8 cellular contexts compared by ENCODE assay signal in the genomic region with DNA sequence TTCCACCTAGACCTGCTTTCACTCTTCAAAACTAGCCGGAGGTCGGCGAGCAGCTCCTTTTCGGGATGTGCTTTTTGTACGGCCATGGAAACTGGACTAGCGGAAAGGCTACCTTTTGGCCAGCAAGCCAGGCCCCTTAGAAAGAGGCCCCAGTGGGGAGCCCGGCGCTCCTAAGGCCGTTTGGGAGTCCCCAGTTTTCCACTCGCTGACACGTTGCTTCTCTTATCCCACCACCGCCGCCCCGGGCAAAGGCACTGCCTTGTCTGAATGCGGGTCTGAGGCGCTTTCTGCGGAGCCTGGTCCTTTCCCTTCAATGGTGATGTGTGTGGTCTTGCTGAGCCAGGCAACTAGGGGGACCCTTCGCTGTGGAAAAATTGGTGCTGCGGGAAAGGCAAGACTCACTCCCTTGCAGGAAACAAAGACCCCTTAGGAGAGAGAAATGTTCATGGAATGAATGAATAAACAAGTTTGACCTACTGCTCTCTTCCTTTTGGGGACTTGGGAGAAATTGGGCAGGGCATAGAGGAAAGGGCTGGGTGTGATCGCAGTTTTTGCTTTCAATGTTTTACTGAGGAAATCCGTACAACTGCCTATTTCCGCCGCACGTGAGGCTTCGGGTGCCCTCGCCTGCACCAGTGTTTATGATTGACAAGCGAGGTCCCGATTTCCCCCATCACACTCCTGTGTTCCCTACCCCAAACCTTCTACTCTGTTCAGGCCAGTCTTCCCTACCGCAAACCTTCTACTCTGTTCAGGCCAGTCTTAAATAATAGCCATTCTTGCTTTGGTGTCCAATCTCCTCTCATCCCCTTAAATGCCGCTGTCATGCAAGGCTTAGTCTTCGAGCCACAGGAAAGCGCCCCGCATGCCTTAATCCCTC. TPM values are rescaled to one million over a fixed set of nuclear protein-coding genes. Genes with fewer than 3 reads are reported as not detected.
DNase-seq lines count a peak whose midpoint lies in the region; ATAC-seq and TF ChIP-seq lines count a peak whose summit lies in the region.

No MANE protein-coding gene starts in this region.

- H3K27me3 Mint-ChIP-seq in activated T-cell treated with anti-CD3 and anti-CD28 coated beads, Interleukin-2, amount 50 U/mL, for 24 hours: peaks cover 4% of the 10 kb centered on the region

- no peaks in the 10 kb centered on the region for H3K27me3 ChIP-seq in thyroid gland

- peaks cover 20 to 23% of the 10 kb centered on the region in 2 donors for H3K4me1 ChIP-seq in thyroid gland

- WGBS in thyroid gland, 2 donors: 31 to 35% methylated on average over 33 of the region's 33 CpGs

- peak overlapping the region; percentile 99 for H3K27ac Mint-ChIP-seq in activated T-cell treated with anti-CD3 and anti-CD28 coated beads, Interleukin-2, amount 50 U/mL, for 24 hours

- peak overlapping the region; percentile 99 for H3K4me3 Mint-ChIP-seq in activated T-cell treated with anti-CD3 and anti-CD28 coated beads, Interleukin-2, amount 50 U/mL, for 24 hours

- no peaks in the 10 kb centered on the region for H3K9me3 ChIP-seq in thyroid gland

- peak in 1 of 2 donors; percentile 11 for TF ChIP-seq POLR2A in thyroid gland (IDR thresholded peaks at IDR 0.05)

- peak overlapping the region; percentile 70 to 96 (median 96) for H3K27ac ChIP-seq in thyroid gland

- intact Hi-C loops in thyroid gland (cut with DNase I): no loop called here

- H3K4me1 Mint-ChIP-seq in activated T-cell treated with anti-CD3 and anti-CD28 coated beads, Interleukin-2, amount 50 U/mL, for 24 hours (ENCODE audit: low read depth): peaks cover 60% of the 10 kb centered on the region

- no peaks in the 10 kb centered on the region for H3K9me3 Mint-ChIP-seq in activated T-cell treated with anti-CD3 and anti-CD28 coated beads, Interleukin-2, amount 50 U/mL, for 24 hours

- peak overlapping the region; percentile 94 for H3K4me3 ChIP-seq in GM12865 (ENCODE audit: low read depth, low read length)
- peak overlapping the region; percentile 90 for H3K4me3 ChIP-seq in epithelial cell of proximal tubule (ENCODE audit: low read depth, low read length)
- H3K4me3 ChIP-seq in thyroid gland (replicated peaks in 1 of 3): peak overlapping the region; percentile 42 to 76 (median 56)

- peaks cover 40% of the 10 kb centered on the region for H3K36me3 Mint-ChIP-seq in activated T-cell treated with anti-CD3 and anti-CD28 coated beads, Interleukin-2, amount 50 U/mL, for 24 hours (ENCODE audit: low read depth)

- TF ChIP-seq CTCF in GM12865 (IDR thresholded peaks at IDR 0.05; ENCODE audit: insufficient read depth, low read depth, low read length, missing control alignments) (no peak), epithelial cell of proximal tubule (conservative IDR thresholded peaks at IDR 0.05; ENCODE audit: low read depth, low read length) (peak; percentile 8), thyroid gland (IDR thresholded peaks at IDR 0.05) (no peak)

- DNase-seq in GM12865 (ENCODE audit: low read depth) (peak; percentile 48), NCI-H1930 (lab: John Stamatoyannopoulos, UW) (peak; percentile 69 to 78), epithelial cell of proximal tubule (ENCODE audit: low read depth) (no peak), myocyte (ENCODE audit: low read depth) (peak; percentile 65), thyroid gland (peak; percentile 44 to 46)
- peak; percentile 69 for DNase-seq in activated T-cell treated with anti-CD3 and anti-CD28 coated beads, Interleukin-2, amount 50 U/mL, for 24 hours

- peaks cover 23 to 27% of the 10 kb centered on the region in 2 donors for H3K36me3 ChIP-seq in thyroid gland

- ATAC-seq in HG02938 (IDR thresholded peaks at IDR 0.05; ENCODE audit: unreplicated experiment): no peak
- no peak for ATAC-seq in HG03159 (IDR thresholded peaks at IDR 0.05; ENCODE audit: unreplicated experiment)

RNA-seq across cellular contexts. Expression of a gene that starts 1.0 kb away (rescaled TPM):
- 149 and 163 TPM in 2 replicates for total RNA-seq in epithelial cell of proximal tubule
- total RNA-seq in myocyte: 399 and 480 TPM in 2 replicates
- 95.5 TPM for polyA plus RNA-seq in myocyte (2012)
- total RNA-seq in thyroid gland: 100 to 1,000 TPM; 210 to 460 (median 314) TPM
